ENCODE assay signal across 27 cellular contexts in the genomic region with DNA sequence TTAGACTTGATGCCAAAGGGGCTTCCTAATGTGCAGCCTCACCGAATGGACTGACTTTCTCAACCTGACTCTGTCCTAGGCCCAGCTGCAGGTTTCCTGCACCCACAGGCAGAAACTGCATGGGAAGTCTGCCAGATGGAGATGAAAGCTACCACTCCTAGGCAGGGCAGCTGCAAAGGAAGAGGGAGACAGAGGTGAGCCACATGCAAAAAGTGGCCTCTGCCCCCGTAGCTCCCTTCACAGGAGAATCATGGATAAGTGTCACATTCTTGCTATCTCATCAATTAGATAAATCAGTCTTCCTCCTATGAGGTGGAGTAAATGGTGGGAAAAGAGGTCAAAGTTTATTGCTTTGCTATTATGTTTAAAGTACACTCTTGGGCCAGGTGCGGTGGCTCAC.
"Had no signal": no experiment of that assay in that cellular context is flagged by ENCODE, and none has a peak within 500 bp of the region (broad histone marks: within the 10 kb centered on the region; RNA-seq: fewer than 3 reads in every experiment).

No MANE protein-coding gene starts in this region.

- H3K9me3 ChIP-seq: colonic mucosa, esophagus muscularis mucosa, heart right ventricle, lower lobe of right lung, psoas muscle, sigmoid colon, testis, tibial nerve, upper lobe of left lung had no signal

- H3K4me1 ChIP-seq: colonic mucosa, esophagus muscularis mucosa, heart right ventricle, lower lobe of right lung, psoas muscle, sigmoid colon, spleen, testis, tibial nerve, upper lobe of left lung had no signal

- H3K4me3 ChIP-seq: colonic mucosa, esophagus muscularis mucosa, heart right ventricle, lower lobe of right lung, psoas muscle, sigmoid colon, spleen, testis, tibial nerve, upper lobe of left lung had no signal

- DNase-seq: colonic mucosa; dermis blood vessel endothelial cell; effector memory CD4-positive, alpha-beta T cell; foreskin melanocyte; glutamatergic neuron; heart right ventricle; hypothalamus; immature natural killer cell; islet precursor cell; kidney glomerular epithelial cell; left colon; left ventricle myocardium superior; lower lobe of right lung; natural killer cell; occipital lobe; psoas muscle; right cardiac atrium; sigmoid colon; spleen; stimulated activated CD4-positive, alpha-beta T cell treated with anti-CD3 and anti-CD28 coated beads, Interleukin-4, amount 100 ng/mL, for 4 hours; stimulated activated naive CD8-positive, alpha-beta T cell treated with anti-CD3 and anti-CD28 coated beads, Interleukin-15, Interleukin-2, amounts not matched to agents 100 U/mL and 50 U/mL, for 24 hours; substantia nigra; testis had no signal

- H3K36me3 ChIP-seq: colonic mucosa, esophagus muscularis mucosa, heart right ventricle, lower lobe of right lung, sigmoid colon, spleen, tibial nerve, upper lobe of left lung had no signal

- H3K27ac ChIP-seq: colonic mucosa, esophagus muscularis mucosa, heart right ventricle, lower lobe of right lung, psoas muscle, sigmoid colon, spleen, testis, tibial nerve, upper lobe of left lung had no signal

- ATAC-seq: heart right ventricle; left ventricle myocardium superior; natural killer cell; psoas muscle; right cardiac atrium; stimulated activated memory B cell treated with anti-CD40 and anti-IgM and Interleukin-4, amounts not matched to agents 10 μg/mL and 1 μg/mL and 100 μg/mL, for 72 hours; stimulated activated naive CD8-positive, alpha-beta T cell treated with anti-CD3 and anti-CD28 coated beads, Interleukin-15, Interleukin-2, amounts not matched to agents 100 U/mL and 50 U/mL, for 24 hours had no signal

- H3K27me3 ChIP-seq: colonic mucosa, esophagus muscularis mucosa, heart right ventricle, sigmoid colon, testis, tibial nerve, upper lobe of left lung had no signal
